Comparison of ENCODE assay signal across 8 cellular contexts in the genomic region with DNA sequence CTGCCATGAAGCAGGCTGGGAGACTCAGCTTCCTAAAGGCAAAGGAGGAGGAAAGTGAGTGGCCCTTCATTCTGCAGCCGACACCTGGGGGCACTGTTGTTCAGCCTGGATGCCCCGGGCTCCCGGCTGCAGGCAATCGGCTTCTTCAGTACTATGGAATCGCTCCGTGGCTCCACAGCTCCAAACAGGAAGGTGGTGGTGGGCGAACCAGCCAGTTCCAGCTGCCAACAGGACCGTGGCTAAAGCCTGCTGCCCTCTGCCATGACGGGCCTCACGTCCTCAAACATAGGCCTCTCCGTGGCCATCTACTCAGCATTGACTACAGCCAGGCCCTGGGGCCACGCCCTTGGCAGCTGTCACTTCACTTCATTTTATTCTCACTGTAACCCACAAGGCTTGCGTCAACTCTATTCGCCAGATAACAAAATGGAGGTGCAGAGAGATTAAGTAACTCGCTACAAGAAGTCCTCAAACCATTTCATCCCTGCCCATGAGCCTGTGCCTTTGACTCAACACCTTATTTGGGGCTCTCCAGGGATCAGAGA. TPM values are rescaled to one million over a fixed set of nuclear protein-coding genes. Genes with fewer than 3 reads are reported as not detected.
A peak's percentile ranks its signal among the peaks of the same experiment; 100 is the strongest.
DNase-seq lines count a peak whose midpoint lies in the region; ATAC-seq, FAIRE-seq and TF ChIP-seq lines count a peak whose summit lies in the region.
"Had no signal": no experiment of that assay in that cellular context is flagged by ENCODE, and none has a peak within 500 bp of the region (broad histone marks: within the 10 kb centered on the region; RNA-seq: fewer than 3 reads in every experiment).

No MANE protein-coding gene starts in this region.

- peak overlapping the region in 2 of 4 donors; percentile 11 to 47 for H3K4me3 ChIP-seq in esophagus squamous epithelium
- H3K4me3 ChIP-seq in neuronal stem cell (ENCODE audit: low read length in 2 of 2), result no peak overlapping the region
- peak overlapping the region in 1 of 4 donors; percentile 2 for H3K4me3 ChIP-seq in upper lobe of left lung

- no peak overlapping the region for H2BK15ac ChIP-seq in neuronal stem cell (ENCODE audit: low read length)

- H3K27ac ChIP-seq in esophagus squamous epithelium, result no peak overlapping the region
- H3K27ac ChIP-seq in neuronal stem cell (replicated peaks; ENCODE audit: low read length), result no peak overlapping the region
- no peak overlapping the region for H3K27ac ChIP-seq in upper lobe of left lung

- H3K4me1 ChIP-seq in esophagus squamous epithelium (peaks cover 0 to 2% (median 0%) of the 10 kb centered on the region in 3 donors), neuronal stem cell (ENCODE audit: control insufficient read depth in 2 of 2, insufficient read depth in 1 of 2, low read depth in 1 of 2, low read length in 2 of 2) (peaks cover 11 to 19% of the 10 kb centered on the region in 2 donors), upper lobe of left lung (peaks cover 0 to 4% (median 0%) of the 10 kb centered on the region in 4 donors)

- peak; percentile 95 for FAIRE-seq in GM12891 (lab: Jason Lieb, UNC)

- H3K79me1 ChIP-seq in neuronal stem cell (ENCODE audit: low read depth, low read length), result no peaks in the 10 kb centered on the region

- intact Hi-C loops in esophagus squamous epithelium (cut with DNase I), result loop anchor here (10.0 kb wide), 1 partner anchor 369 kb away; no protein-coding TSS in a partner anchor

- TF ChIP-seq POLR2A in GM12891 (IDR thresholded peaks at IDR 0.05; ENCODE audit: low read depth, low read length) (no peak), esophagus squamous epithelium (IDR thresholded peaks at IDR 0.05) (no peak), upper lobe of left lung (IDR thresholded peaks at IDR 0.05) (no peak)

- no peak overlapping the region for H2BK12ac ChIP-seq in neuronal stem cell (ENCODE audit: low read length)

- no peak overlapping the region for H4K91ac ChIP-seq in neuronal stem cell (ENCODE audit: low read depth, low read length, poor library complexity)

- 26 to 76% methylated on average over 4 to 8 of the region's 15 CpGs for WGBS in esophagus squamous epithelium, 2 donors
- no CpG with 5 or more reads among the region's 15 CpGs for WGBS in neuronal stem cell (ENCODE audit: extremely low coverage in 2 of 2, insufficient read length in 2 of 2, insufficient replicate concordance in 1 of 2), 2 donors
- 30 to 38% methylated on average over 10 to 15 of the region's 15 CpGs for WGBS in upper lobe of left lung, 2 donors

- H4K8ac ChIP-seq in neuronal stem cell (ENCODE audit: low read depth, low read length), result no peak overlapping the region

- peak; percentile 38 for ATAC-seq in HG03432 (IDR thresholded peaks at IDR 0.05; ENCODE audit: unreplicated experiment)
- peak in 1 of 2 donors; percentile 53 for ATAC-seq in upper lobe of left lung (ENCODE audit: low FRiP score in 2 of 2)

- no peak overlapping the region for H3K9ac ChIP-seq in neuronal stem cell (ENCODE audit: low read depth, low read length, poor library complexity)

- H2AK5ac ChIP-seq in neuronal stem cell (ENCODE audit: low read depth, low read length), result no peak overlapping the region

- H3K36me3 ChIP-seq in esophagus squamous epithelium (no peaks in the 10 kb centered on the region), neuronal stem cell (replicated peaks in 1 of 2; ENCODE audit: control insufficient read depth in 2 of 2, insufficient read depth in 2 of 2, low read length in 2 of 2) (peaks cover 0 to 69% of the 10 kb centered on the region in 2 donors), upper lobe of left lung (no peaks in the 10 kb centered on the region)

- H3K18ac ChIP-seq in neuronal stem cell (ENCODE audit: low read length), result no peak overlapping the region

- no peak overlapping the region for H3K4me2 ChIP-seq in neuronal stem cell (ENCODE audit: insufficient read depth, low read length, poor library complexity, severe bottlenecking)

- no peak overlapping the region for H3K4ac ChIP-seq in neuronal stem cell (ENCODE audit: low read length)

- DNase-seq in GM12891 (ENCODE audit: insufficient read length, low spot score) (peak; percentile 40), NOMO-1 (lab: John Stamatoyannopoulos, UW; ENCODE audit: unreplicated experiment in 2 of 2) (peak; percentile 50 to 56), esophagus squamous epithelium (lab: John Stamatoyannopoulos, UW) (no peak), neuronal stem cell (ENCODE audit: low spot score) (peak; percentile 64), upper lobe of left lung (peak; percentile 23 to 66)
- peak; percentile 82 for DNase-seq in activated CD8-positive, alpha-beta memory T cell treated with anti-CD3 and anti-CD28 coated beads for 24 hours

- H3K14ac ChIP-seq in neuronal stem cell (ENCODE audit: low read length), result no peak overlapping the region

- peak overlapping the region; percentile 59 for H2BK5ac ChIP-seq in neuronal stem cell (ENCODE audit: low read length)

- no peak overlapping the region for H3K23ac ChIP-seq in neuronal stem cell (ENCODE audit: low read depth, low read length, poor library complexity)

- peaks cover 0 to 94% (median 0%) of the 10 kb centered on the region in 4 donors for H3K27me3 ChIP-seq in esophagus squamous epithelium
- H3K27me3 ChIP-seq in neuronal stem cell (ENCODE audit: control insufficient read depth in 3 of 3, insufficient read depth in 3 of 3, low read depth in 1 of 3, low read length in 3 of 3), result peaks cover 0 to 6% (median 0%) of the 10 kb centered on the region in 3 experiments
- no peaks in the 10 kb centered on the region for H3K27me3 ChIP-seq in upper lobe of left lung

- H2BK120ac ChIP-seq in neuronal stem cell (ENCODE audit: low read depth, low read length), result no peak overlapping the region

- H3K9me3 ChIP-seq in esophagus squamous epithelium, result peaks cover 0 to 8% (median 5%) of the 10 kb centered on the region in 3 donors
- H3K9me3 ChIP-seq in neuronal stem cell (replicated peaks in 1 of 2; ENCODE audit: control insufficient read depth in 2 of 2, insufficient read depth in 1 of 2, low read depth in 1 of 2, low read length in 2 of 2), result peaks cover 5 to 8% of the 10 kb centered on the region in 2 donors
- peaks cover 5 to 7% (median 6%) of the 10 kb centered on the region in 4 donors for H3K9me3 ChIP-seq in upper lobe of left lung

- H2AFZ ChIP-seq in neuronal stem cell (ENCODE audit: low read length), result no peak overlapping the region

- no peak for TF ChIP-seq EP300 in upper lobe of left lung (IDR thresholded peaks at IDR 0.05)

- TF ChIP-seq CTCF in esophagus squamous epithelium (IDR thresholded peaks at IDR 0.05) (peak; percentile 12 to 60 (median 38)), upper lobe of left lung (IDR thresholded peaks at IDR 0.05) (peak in 3 of 6 experiments; percentile 40 to 46 (median 40))

TF ChIP-seq in GM12891, 5 proteins besides CTCF, POLR2A, EP300 and RAD21:
- peak; percentile 30; the same call in 1 of the 2 replicates for TF ChIP-seq POLR2AphosphoS5 (IDR thresholded peaks at IDR 0.05; ENCODE audit: low read depth, low read length)
- TF ChIP-seq POU2F2 (IDR thresholded peaks at IDR 0.05; ENCODE audit: low read depth, low read length), result no peak
- TF ChIP-seq TAF1 (IDR thresholded peaks at IDR 0.05; ENCODE audit: low read depth, low read length), result peak; percentile 64; the same call in 1 of the 2 replicates

RNA-seq across cellular contexts. Expression of a gene that starts 38.1 kb away (rescaled TPM):
- 43.1 TPM for polyA plus RNA-seq in GM12891 (2012; ENCODE audit: low read depth, missing spikeins)
- total RNA-seq in esophagus squamous epithelium (under 1 TPM in 2 of 4 donors, not detected in 2; under 0.01 to 0.29 TPM), upper lobe of left lung (under 1 TPM in 5 of 6 donors, not detected in 1; under 0.01 to 0.64 (median 0.43) TPM)
- polyA plus RNA-seq in neuronal stem cell (2013, experiment 1 of 2), result not detected
- under 0.01 TPM for polyA plus RNA-seq in neuronal stem cell (2013, experiment 2 of 2)
- total RNA-seq: skeletal muscle tissue had no signal
